In genomic region chr11:76459299-76459698, GRCh38 we compare ENCODE assay signal across 11 cellular contexts. TPM values are rescaled to one million over a fixed set of nuclear protein-coding genes. Genes with fewer than 3 reads are reported as not detected.
DNase-seq lines count a peak whose midpoint lies in the region; ATAC-seq, FAIRE-seq and TF ChIP-seq lines count a peak whose summit lies in the region.
"Had no signal": no experiment of that assay in that cellular context is flagged by ENCODE, and none has a peak within 500 bp of the region (broad histone marks: within the 10 kb centered on the region; RNA-seq: fewer than 3 reads in every experiment).

No MANE protein-coding gene starts in this region.

- H3K4me1 Mint-ChIP-seq in astrocyte (ENCODE audit: low read depth, unreplicated experiment) = peaks cover 24% of the 10 kb centered on the region

- DNase-seq in BE2C (no peak), HEK293T (ENCODE audit: extremely low spot score) (peak; percentile 21), astrocyte (ENCODE audit: low read depth) (no peak), kidney epithelial cell (ENCODE audit: low read depth) (no peak)

- FAIRE-seq in astrocyte (lab: Jason Lieb, UNC) = no peak

- TF ChIP-seq CTCF in BE2C (IDR thresholded peaks at IDR 0.05; ENCODE audit: low read depth, low read length) (peak; percentile 65), astrocyte (IDR thresholded peaks at IDR 0.05; ENCODE audit: insufficient read depth, low read depth, low read length) (peak; percentile 43), kidney epithelial cell (IDR thresholded peaks at IDR 0.05; ENCODE audit: insufficient read depth, low read length, poor library complexity, severe bottlenecking) (peak; percentile 37)

- no peak overlapping the region for H3K9ac ChIP-seq in astrocyte (ENCODE audit: low read length)

- H3K4me2 ChIP-seq in astrocyte (ENCODE audit: low read length) = no peak overlapping the region

- peaks cover 11% of the 10 kb centered on the region for H3K36me3 Mint-ChIP-seq in astrocyte (ENCODE audit: low read depth, unreplicated experiment)

- no peaks in the 10 kb centered on the region for H3K9me3 Mint-ChIP-seq in astrocyte (ENCODE audit: unreplicated experiment)
- H3K9me3 Mint-ChIP-seq: T-helper 1 cell treated with Interleukin-12 subunit alpha and Interleukin-12 subunit beta and Interleukin-4 antibody, amounts not matched to agents 30 μg/mL and 1 μg/mL, for 36 hours had no signal

- CTCF ChIA-PET in HEK293T (lab: Yijun Ruan, JAX) = interaction anchor here (0.6 to 1.3 kb wide), 3 partner anchors 13 to 206 kb away, joined by 3 read pairs; no protein-coding TSS in a partner anchor

- H3K4me3 Mint-ChIP-seq in astrocyte (ENCODE audit: unreplicated experiment) = no peak overlapping the region
- H3K4me3 Mint-ChIP-seq: activated naive CD8-positive, alpha-beta T cell; T-helper 1 cell treated with Interleukin-12 subunit alpha and Interleukin-12 subunit beta and Interleukin-4 antibody, amounts not matched to agents 30 μg/mL and 1 μg/mL, for 36 hours had no signal

- peaks cover 6% of the 10 kb centered on the region for H4K20me1 ChIP-seq in astrocyte (ENCODE audit: insufficient read depth, low read length)

- H2AFZ ChIP-seq in astrocyte (ENCODE audit: low read depth, low read length) = no peak overlapping the region

- H3K79me2 ChIP-seq in astrocyte (ENCODE audit: insufficient read depth, low read length) = peaks cover 7% of the 10 kb centered on the region

- no peak overlapping the region for H3K27ac Mint-ChIP-seq in astrocyte (ENCODE audit: unreplicated experiment)
- H3K27ac Mint-ChIP-seq: activated naive CD8-positive, alpha-beta T cell; T-helper 1 cell treated with Interleukin-12 subunit alpha and Interleukin-12 subunit beta and Interleukin-4 antibody, amounts not matched to agents 30 μg/mL and 1 μg/mL, for 36 hours had no signal

- H3K27me3 ChIP-seq in BE2C = no peaks in the 10 kb centered on the region
- H3K27me3 ChIP-seq in astrocyte (ENCODE audit: insufficient read depth, low read length) = no peaks in the 10 kb centered on the region
- no peaks in the 10 kb centered on the region for H3K27me3 ChIP-seq in kidney epithelial cell (ENCODE audit: control insufficient read depth, insufficient read depth, low read length)

- POLR2A ChIA-PET in HEK293T (lab: Yijun Ruan, JAX) = interaction anchor here (1.8 kb wide), 1 partner anchor 14 kb away, joined by 6 read pairs; the partner anchor contains the start of gene EMSY

- no peaks in the 10 kb centered on the region for H3K27me3 Mint-ChIP-seq in astrocyte (ENCODE audit: low read depth, unreplicated experiment)
- H3K27me3 Mint-ChIP-seq: activated naive CD8-positive, alpha-beta T cell had no signal

- H3K36me3 ChIP-seq in BE2C (peaks cover 8% of the 10 kb centered on the region), astrocyte (ENCODE audit: insufficient read depth, low read length) (peaks cover 7% of the 10 kb centered on the region), kidney epithelial cell (ENCODE audit: control insufficient read depth, insufficient read depth, low read length) (peaks cover 1% of the 10 kb centered on the region)

- ATAC-seq in HG03469 (IDR thresholded peaks at IDR 0.05; ENCODE audit: unreplicated experiment) (no peak), HG03457 (IDR thresholded peaks at IDR 0.05; ENCODE audit: unreplicated experiment) (no peak), GM19324 (IDR thresholded peaks at IDR 0.05; ENCODE audit: low FRiP score, unreplicated experiment) (no peak), GM18867 (IDR thresholded peaks at IDR 0.05; ENCODE audit: unreplicated experiment) (no peak)
- ATAC-seq: sciatic nerve had no signal

- H3K27ac ChIP-seq in astrocyte (ENCODE audit: low read depth, low read length) = no peak overlapping the region

- H3K9me3 ChIP-seq in BE2C (no peaks in the 10 kb centered on the region), astrocyte (ENCODE audit: insufficient read depth, low read depth, low read length) (no peaks in the 10 kb centered on the region)

- H3K4me1 ChIP-seq in BE2C (no peaks in the 10 kb centered on the region), astrocyte (ENCODE audit: insufficient read depth, low read length) (peaks cover 12% of the 10 kb centered on the region)

- H3K4me3 ChIP-seq in BE2C (ENCODE audit: low read depth, low read length) = no peak overlapping the region
- H3K4me3 ChIP-seq in astrocyte (ENCODE audit: insufficient read depth, low read depth, low read length) = no peak overlapping the region
- H3K4me3 ChIP-seq in kidney epithelial cell (ENCODE audit: low read depth, low read length) = no peak overlapping the region

TF ChIP-seq in HEK293T, 16 proteins besides CTCF, POLR2A, EP300 and RAD21:
- peak; percentile 65 for TF ChIP-seq PKNOX1 (IDR thresholded peaks at IDR 0.05)
- no peak for TF ChIP-seq SP1 (IDR thresholded peaks at IDR 0.05)

RNA-seq across cellular contexts. Expression of gene EMSY, which starts 14.5 kb away (rescaled TPM):
- polyA plus RNA-seq in BE2C (2012; ENCODE audit: insufficient read depth, insufficient read length, low read depth) = 11.8 TPM
- total RNA-seq in astrocyte = 18.8 and 18.9 TPM in 2 replicates
- total RNA-seq in kidney epithelial cell = 15.2 and 32.7 TPM in 2 replicates
